1 cellular context compared by ENCODE assay signal in the genomic region with DNA sequence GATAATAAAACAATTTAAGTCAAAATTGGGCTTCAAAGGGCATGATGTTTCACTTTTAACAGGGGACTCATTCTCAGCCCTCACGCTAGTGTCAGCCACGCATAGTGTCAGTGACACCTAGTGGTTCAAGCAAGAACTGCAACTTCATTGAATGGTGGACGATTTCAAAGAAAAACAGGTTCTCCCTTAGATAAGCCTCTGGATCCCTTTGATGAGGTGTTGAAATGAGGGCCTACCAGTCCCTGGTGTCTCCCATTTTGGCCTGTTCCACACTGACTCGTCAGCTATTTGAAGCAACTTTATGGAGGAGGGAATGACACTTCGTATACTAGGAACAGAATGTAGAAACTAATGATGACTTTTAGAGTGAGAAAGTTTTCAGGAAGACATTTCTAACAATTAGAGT.
TF ChIP-seq lines count a peak whose summit lies in the region.

No MANE protein-coding gene starts in this region.

TF ChIP-seq in K562, 482 proteins besides CTCF, POLR2A, EP300 and RAD21 (continued from another document):
- no peak for TF ChIP-seq MLX (CRISPR knock-in tag; conservative IDR thresholded peaks at IDR 0.05)
- no peak for TF ChIP-seq MCM5 (IDR thresholded peaks at IDR 0.05; ENCODE audit: low read depth)
- TF ChIP-seq ZNF79 (CRISPR knock-in tag; IDR thresholded peaks at IDR 0.05; ENCODE audit: low read depth) = no peak
- peak; percentile 44 for TF ChIP-seq TCF3 (CRISPR knock-in tag; IDR thresholded peaks at IDR 0.05)
- TF ChIP-seq TBP (optimal IDR thresholded peaks at IDR 0.05; ENCODE audit: low read depth, low read length) = no peak
- no peak for TF ChIP-seq IRF2 (CRISPR knock-in tag; IDR thresholded peaks at IDR 0.05)
- no peak for TF ChIP-seq LARP7 (IDR thresholded peaks at IDR 0.05)
- TF ChIP-seq PCBP1 (IDR thresholded peaks at IDR 0.05; ENCODE audit: low read depth, low read length, poor library complexity, severe bottlenecking) = no peak
- no peak for TF ChIP-seq HNRNPL (IDR thresholded peaks at IDR 0.05; ENCODE audit: low read depth, low read length)
- TF ChIP-seq KAT2B (IDR thresholded peaks at IDR 0.05; ENCODE audit: low read depth, low read length) = no peak
- TF ChIP-seq PHF21A (IDR thresholded peaks at IDR 0.05; ENCODE audit: borderline replicate concordance, low read depth) = no peak
- TF ChIP-seq STAG1 (CRISPR knock-in tag; IDR thresholded peaks at IDR 0.05; ENCODE audit: borderline replicate concordance) = peak; percentile 82
- TF ChIP-seq CREM (IDR thresholded peaks at IDR 0.05; ENCODE audit: low read depth) = 0 out of 2 replicates have a peak, but pooled peaks have one; percentile 37
- TF ChIP-seq ADNP (tag; IDR thresholded peaks at IDR 0.05) = no peak
- peak; percentile 47; the same call in 1 of the 2 replicates for TF ChIP-seq FOXM1 (IDR thresholded peaks at IDR 0.05; ENCODE audit: low read depth)
- TF ChIP-seq FOXM1 (CRISPR knock-in tag; IDR thresholded peaks at IDR 0.05; ENCODE audit: low read depth) = no peak
- TF ChIP-seq C11orf30 (IDR thresholded peaks at IDR 0.05; ENCODE audit: low read depth) = peak; percentile 9; the same call in 1 of the 2 replicates
- TF ChIP-seq CBFB (CRISPR knock-in tag; IDR thresholded peaks at IDR 0.05) = no peak
- peak; percentile 68 for TF ChIP-seq LEF1 (IDR thresholded peaks at IDR 0.05)
- TF ChIP-seq RFX1 (IDR thresholded peaks at IDR 0.05) = no peak
- TF ChIP-seq, protein P1, sequence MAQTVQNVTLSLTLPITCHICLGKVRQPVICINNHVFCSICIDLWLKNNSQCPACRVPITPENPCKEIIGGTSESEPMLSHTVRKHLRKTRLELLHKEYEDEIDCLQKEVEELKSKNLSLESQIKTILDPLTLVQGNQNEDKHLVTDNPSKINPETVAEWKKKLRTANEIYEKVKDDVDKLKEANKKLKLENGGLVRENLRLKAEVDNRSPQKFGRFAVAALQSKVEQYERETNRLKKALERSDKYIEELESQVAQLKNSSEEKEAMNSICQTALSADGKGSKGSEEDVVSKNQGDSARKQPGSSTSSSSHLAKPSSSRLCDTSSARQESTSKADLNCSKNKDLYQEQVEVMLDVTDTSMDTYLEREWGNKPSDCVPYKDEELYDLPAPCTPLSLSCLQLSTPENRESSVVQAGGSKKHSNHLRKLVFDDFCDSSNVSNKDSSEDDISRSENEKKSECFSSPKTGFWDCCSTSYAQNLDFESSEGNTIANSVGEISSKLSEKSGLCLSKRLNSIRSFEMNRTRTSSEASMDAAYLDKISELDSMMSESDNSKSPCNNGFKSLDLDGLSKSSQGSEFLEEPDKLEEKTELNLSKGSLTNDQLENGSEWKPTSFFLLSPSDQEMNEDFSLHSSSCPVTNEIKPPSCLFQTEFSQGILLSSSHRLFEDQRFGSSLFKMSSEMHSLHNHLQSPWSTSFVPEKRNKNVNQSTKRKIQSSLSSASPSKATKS (CRISPR knock-in tag; IDR thresholded peaks at IDR 0.05) = no peak
- no peak for TF ChIP-seq SLC30A9 (CRISPR knock-in tag; IDR thresholded peaks at IDR 0.05)
- TF ChIP-seq, protein P2, sequence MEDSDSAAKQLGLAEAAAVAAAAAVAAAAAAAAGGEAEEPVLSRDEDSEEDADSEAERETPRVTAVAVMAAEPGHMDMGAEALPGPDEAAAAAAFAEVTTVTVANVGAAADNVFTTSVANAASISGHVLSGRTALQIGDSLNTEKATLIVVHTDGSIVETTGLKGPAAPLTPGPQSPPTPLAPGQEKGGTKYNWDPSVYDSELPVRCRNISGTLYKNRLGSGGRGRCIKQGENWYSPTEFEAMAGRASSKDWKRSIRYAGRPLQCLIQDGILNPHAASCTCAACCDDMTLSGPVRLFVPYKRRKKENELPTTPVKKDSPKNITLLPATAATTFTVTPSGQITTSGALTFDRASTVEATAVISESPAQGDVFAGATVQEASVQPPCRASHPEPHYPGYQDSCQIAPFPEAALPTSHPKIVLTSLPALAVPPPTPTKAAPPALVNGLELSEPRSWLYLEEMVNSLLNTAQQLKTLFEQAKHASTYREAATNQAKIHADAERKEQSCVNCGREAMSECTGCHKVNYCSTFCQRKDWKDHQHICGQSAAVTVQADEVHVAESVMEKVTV (CRISPR knock-in tag; IDR thresholded peaks at IDR 0.05) = peak; percentile 51; the same call in 1 of the 2 replicates
- TF ChIP-seq NR2F6 (CRISPR knock-in tag; IDR thresholded peaks at IDR 0.05) = no peak
- no peak for TF ChIP-seq MTA1 (IDR thresholded peaks at IDR 0.05; ENCODE audit: borderline replicate concordance)
- TF ChIP-seq, protein P3, sequence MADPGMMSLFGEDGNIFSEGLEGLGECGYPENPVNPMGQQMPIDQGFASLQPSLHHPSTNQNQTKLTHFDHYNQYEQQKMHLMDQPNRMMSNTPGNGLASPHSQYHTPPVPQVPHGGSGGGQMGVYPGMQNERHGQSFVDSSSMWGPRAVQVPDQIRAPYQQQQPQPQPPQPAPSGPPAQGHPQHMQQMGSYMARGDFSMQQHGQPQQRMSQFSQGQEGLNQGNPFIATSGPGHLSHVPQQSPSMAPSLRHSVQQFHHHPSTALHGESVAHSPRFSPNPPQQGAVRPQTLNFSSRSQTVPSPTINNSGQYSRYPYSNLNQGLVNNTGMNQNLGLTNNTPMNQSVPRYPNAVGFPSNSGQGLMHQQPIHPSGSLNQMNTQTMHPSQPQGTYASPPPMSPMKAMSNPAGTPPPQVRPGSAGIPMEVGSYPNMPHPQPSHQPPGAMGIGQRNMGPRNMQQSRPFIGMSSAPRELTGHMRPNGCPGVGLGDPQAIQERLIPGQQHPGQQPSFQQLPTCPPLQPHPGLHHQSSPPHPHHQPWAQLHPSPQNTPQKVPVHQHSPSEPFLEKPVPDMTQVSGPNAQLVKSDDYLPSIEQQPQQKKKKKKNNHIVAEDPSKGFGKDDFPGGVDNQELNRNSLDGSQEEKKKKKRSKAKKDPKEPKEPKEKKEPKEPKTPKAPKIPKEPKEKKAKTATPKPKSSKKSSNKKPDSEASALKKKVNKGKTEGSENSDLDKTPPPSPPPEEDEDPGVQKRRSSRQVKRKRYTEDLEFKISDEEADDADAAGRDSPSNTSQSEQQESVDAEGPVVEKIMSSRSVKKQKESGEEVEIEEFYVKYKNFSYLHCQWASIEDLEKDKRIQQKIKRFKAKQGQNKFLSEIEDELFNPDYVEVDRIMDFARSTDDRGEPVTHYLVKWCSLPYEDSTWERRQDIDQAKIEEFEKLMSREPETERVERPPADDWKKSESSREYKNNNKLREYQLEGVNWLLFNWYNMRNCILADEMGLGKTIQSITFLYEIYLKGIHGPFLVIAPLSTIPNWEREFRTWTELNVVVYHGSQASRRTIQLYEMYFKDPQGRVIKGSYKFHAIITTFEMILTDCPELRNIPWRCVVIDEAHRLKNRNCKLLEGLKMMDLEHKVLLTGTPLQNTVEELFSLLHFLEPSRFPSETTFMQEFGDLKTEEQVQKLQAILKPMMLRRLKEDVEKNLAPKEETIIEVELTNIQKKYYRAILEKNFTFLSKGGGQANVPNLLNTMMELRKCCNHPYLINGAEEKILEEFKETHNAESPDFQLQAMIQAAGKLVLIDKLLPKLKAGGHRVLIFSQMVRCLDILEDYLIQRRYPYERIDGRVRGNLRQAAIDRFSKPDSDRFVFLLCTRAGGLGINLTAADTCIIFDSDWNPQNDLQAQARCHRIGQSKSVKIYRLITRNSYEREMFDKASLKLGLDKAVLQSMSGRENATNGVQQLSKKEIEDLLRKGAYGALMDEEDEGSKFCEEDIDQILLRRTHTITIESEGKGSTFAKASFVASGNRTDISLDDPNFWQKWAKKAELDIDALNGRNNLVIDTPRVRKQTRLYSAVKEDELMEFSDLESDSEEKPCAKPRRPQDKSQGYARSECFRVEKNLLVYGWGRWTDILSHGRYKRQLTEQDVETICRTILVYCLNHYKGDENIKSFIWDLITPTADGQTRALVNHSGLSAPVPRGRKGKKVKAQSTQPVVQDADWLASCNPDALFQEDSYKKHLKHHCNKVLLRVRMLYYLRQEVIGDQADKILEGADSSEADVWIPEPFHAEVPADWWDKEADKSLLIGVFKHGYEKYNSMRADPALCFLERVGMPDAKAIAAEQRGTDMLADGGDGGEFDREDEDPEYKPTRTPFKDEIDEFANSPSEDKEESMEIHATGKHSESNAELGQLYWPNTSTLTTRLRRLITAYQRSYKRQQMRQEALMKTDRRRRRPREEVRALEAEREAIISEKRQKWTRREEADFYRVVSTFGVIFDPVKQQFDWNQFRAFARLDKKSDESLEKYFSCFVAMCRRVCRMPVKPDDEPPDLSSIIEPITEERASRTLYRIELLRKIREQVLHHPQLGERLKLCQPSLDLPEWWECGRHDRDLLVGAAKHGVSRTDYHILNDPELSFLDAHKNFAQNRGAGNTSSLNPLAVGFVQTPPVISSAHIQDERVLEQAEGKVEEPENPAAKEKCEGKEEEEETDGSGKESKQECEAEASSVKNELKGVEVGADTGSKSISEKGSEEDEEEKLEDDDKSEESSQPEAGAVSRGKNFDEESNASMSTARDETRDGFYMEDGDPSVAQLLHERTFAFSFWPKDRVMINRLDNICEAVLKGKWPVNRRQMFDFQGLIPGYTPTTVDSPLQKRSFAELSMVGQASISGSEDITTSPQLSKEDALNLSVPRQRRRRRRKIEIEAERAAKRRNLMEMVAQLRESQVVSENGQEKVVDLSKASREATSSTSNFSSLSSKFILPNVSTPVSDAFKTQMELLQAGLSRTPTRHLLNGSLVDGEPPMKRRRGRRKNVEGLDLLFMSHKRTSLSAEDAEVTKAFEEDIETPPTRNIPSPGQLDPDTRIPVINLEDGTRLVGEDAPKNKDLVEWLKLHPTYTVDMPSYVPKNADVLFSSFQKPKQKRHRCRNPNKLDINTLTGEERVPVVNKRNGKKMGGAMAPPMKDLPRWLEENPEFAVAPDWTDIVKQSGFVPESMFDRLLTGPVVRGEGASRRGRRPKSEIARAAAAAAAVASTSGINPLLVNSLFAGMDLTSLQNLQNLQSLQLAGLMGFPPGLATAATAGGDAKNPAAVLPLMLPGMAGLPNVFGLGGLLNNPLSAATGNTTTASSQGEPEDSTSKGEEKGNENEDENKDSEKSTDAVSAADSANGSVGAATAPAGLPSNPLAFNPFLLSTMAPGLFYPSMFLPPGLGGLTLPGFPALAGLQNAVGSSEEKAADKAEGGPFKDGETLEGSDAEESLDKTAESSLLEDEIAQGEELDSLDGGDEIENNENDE (IDR thresholded peaks at IDR 0.05; ENCODE audit: low read depth, low read length) = no peak
- no peak for TF ChIP-seq FOXO4 (CRISPR knock-in tag; IDR thresholded peaks at IDR 0.05)
